In the genomic region with DNA sequence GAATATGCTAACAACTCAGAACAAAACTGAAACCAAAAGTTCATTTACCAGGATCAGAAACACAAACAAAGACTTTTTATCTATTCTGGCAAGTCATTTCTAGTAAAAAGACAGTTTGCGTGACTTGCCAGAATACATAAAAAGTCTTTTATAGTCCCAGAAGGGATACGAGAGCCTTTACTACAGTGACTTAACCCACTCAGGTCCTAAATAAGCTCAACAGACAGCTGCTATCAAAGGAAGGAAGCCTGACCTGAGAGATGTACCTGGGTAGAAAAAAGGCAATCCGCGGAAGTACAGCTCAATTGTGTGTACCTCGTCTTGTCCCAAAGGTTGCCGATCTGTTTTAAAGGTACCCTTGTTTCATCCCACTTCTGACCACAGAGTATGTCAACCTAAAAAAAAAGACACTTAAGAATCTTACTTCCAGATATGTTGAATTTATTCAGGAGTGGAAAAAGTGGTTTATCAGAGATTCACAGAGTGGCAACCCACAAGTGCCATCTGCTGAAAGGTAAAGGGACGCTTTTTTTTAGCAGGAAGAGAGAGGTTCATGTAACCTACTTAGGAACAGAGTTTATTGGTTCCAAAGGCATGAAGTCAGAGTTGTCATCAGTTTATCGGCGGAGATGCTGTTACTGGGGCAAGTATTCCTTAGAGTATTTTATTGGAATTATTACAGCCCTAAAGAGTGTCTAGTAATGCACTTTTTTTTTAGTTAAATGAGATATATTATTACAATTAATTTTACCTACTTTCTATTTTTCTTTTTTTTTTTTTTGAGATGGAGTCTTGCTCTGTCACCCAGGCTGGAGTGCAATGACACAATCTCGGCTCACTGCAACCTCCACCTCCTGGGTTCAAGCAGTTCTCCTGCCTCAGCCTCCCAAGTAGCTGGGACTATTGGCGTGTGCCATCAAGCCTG, we compare ENCODE assay signal across 1 cellular context.
A peak's percentile ranks its signal among the peaks of the same experiment; 100 is the strongest.
TF ChIP-seq lines count a peak whose summit lies in the region.

No MANE protein-coding gene starts in this region.

TF ChIP-seq in GM12878, 131 proteins besides CTCF, POLR2A, EP300 and RAD21 (continued from another document):
- TF ChIP-seq, protein P1, sequence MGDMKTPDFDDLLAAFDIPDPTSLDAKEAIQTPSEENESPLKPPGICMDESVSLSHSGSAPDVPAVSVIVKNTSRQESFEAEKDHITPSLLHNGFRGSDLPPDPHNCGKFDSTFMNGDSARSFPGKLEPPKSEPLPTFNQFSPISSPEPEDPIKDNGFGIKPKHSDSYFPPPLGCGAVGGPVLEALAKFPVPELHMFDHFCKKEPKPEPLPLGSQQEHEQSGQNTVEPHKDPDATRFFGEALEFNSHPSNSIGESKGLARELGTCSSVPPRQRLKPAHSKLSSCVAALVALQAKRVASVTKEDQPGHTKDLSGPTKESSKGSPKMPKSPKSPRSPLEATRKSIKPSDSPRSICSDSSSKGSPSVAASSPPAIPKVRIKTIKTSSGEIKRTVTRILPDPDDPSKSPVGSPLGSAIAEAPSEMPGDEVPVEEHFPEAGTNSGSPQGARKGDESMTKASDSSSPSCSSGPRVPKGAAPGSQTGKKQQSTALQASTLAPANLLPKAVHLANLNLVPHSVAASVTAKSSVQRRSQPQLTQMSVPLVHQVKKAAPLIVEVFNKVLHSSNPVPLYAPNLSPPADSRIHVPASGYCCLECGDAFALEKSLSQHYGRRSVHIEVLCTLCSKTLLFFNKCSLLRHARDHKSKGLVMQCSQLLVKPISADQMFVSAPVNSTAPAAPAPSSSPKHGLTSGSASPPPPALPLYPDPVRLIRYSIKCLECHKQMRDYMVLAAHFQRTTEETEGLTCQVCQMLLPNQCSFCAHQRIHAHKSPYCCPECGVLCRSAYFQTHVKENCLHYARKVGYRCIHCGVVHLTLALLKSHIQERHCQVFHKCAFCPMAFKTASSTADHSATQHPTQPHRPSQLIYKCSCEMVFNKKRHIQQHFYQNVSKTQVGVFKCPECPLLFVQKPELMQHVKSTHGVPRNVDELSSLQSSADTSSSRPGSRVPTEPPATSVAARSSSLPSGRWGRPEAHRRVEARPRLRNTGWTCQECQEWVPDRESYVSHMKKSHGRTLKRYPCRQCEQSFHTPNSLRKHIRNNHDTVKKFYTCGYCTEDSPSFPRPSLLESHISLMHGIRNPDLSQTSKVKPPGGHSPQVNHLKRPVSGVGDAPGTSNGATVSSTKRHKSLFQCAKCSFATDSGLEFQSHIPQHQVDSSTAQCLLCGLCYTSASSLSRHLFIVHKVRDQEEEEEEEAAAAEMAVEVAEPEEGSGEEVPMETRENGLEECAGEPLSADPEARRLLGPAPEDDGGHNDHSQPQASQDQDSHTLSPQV (IDR thresholded peaks at IDR 0.05) = no peak
- TF ChIP-seq NR2C1 (IDR thresholded peaks at IDR 0.05) (no peak), ZNF622 (IDR thresholded peaks at IDR 0.05) (no peak), LARP7 (IDR thresholded peaks at IDR 0.05) (no peak), JUNB (IDR thresholded peaks at IDR 0.05) (peak; percentile 90), NR2C2 (IDR thresholded peaks at IDR 0.05; ENCODE audit: borderline replicate concordance, control insufficient read depth, insufficient read length, low read depth) (no peak), ASH2L (IDR thresholded peaks at IDR 0.05; ENCODE audit: borderline replicate concordance, low read depth) (no peak), POU2F2 (IDR thresholded peaks at IDR 0.05; ENCODE audit: borderline replicate concordance, low read depth, low read length) (no peak), SIN3A (IDR thresholded peaks at IDR 0.05; ENCODE audit: low read depth, low read length) (no peak), MXI1 (IDR thresholded peaks at IDR 0.05; ENCODE audit: low read depth, low read length) (no peak), ZBED1 (IDR thresholded peaks at IDR 0.05; ENCODE audit: borderline replicate concordance) (0 out of 2 replicates have a peak, but pooled peaks have one; percentile 48), CREM (IDR thresholded peaks at IDR 0.05; ENCODE audit: low read depth) (peak; percentile 36; the same call in 1 of the 2 replicates), RAD51 (IDR thresholded peaks at IDR 0.05) (no peak), YY1 (IDR thresholded peaks at IDR 0.05; ENCODE audit: low read depth, low read length) (no peak), FOS (IDR thresholded peaks at IDR 0.05; ENCODE audit: borderline replicate concordance, extremely low read depth, insufficient read length) (no peak), BCL11A (IDR thresholded peaks at IDR 0.05; ENCODE audit: low read depth, low read length) (0 out of 2 replicates have a peak, but pooled peaks have one; percentile 27), GABPA (IDR thresholded peaks at IDR 0.05; ENCODE audit: low read depth) (no peak), PML (IDR thresholded peaks at IDR 0.05; ENCODE audit: low read length) (no peak)
